ENCODE assay signal across 8 cellular contexts in the genomic region with DNA sequence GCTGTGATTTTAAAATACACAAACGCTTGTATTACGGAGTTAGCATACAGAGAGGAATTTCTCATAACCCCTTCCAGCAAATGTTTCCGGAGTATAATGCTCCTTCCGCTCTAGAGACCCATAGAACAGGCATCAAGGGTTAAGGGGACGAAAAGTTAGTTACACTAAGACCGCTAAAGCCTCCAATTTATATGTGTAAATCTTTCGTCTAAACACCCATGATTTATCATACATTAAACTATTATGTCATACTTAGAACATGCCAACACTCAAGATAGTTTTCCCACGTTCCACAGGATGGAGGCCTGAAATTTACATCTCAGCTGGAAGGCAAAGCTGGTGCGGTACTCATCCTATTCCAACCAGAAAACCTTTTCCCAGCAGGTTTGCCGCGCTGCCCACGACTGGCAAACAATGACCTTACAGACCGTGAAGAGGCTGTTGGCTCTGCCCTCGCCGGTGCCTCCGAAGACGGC. TPM values are rescaled to one million over a fixed set of nuclear protein-coding genes. Genes with fewer than 3 reads are reported as not detected.
A peak's percentile ranks its signal among the peaks of the same experiment; 100 is the strongest.
DNase-seq lines count a peak whose midpoint lies in the region; ATAC-seq and TF ChIP-seq lines count a peak whose summit lies in the region.

No MANE protein-coding gene starts in this region.

- TF ChIP-seq CTCF in LNCaP clone FGC (IDR thresholded peaks at IDR 0.05; ENCODE audit: control insufficient read depth, extremely low read depth, insufficient read depth) = no peak

- no peaks in the 10 kb centered on the region for H3K27me3 Mint-ChIP-seq in activated T-helper 17 cell treated with anti-CD3 and anti-CD28 coated beads, Interleukin-2, amount 50 U/mL, for 72 hours

- no peak for ATAC-seq in activated T-helper 17 cell treated with anti-CD3 and anti-CD28 coated beads, Interleukin-2, amount 50 U/mL, for 72 hours (replicated peaks)
- ATAC-seq in left ventricle myocardium superior = peak; percentile 18

- H3K4me3 Mint-ChIP-seq in activated T-helper 17 cell treated with anti-CD3 and anti-CD28 coated beads, Interleukin-2, amount 50 U/mL, for 72 hours = peak overlapping the region; percentile 81

- intact Hi-C loops in left ventricle myocardium superior (cut with micrococcal nuclease) = no loop called here

- H3K36me3 Mint-ChIP-seq in activated T-helper 17 cell treated with anti-CD3 and anti-CD28 coated beads, Interleukin-2, amount 50 U/mL, for 72 hours (ENCODE audit: low read depth) = peaks cover 76% of the 10 kb centered on the region

- H3K27me3 ChIP-seq in H7 (ENCODE audit: control insufficient read depth, insufficient read depth, low read length) = no peaks in the 10 kb centered on the region

- peaks cover 42% of the 10 kb centered on the region for H3K4me1 Mint-ChIP-seq in activated T-helper 17 cell treated with anti-CD3 and anti-CD28 coated beads, Interleukin-2, amount 50 U/mL, for 72 hours

- H3K36me3 ChIP-seq in H7 (replicated peaks; ENCODE audit: control insufficient read depth, insufficient read depth, low read length) = peaks cover 6% of the 10 kb centered on the region

- DNase-seq in NCI-H2107 treated with DMSO at 0.1 percent for 48 hours (lab: John Stamatoyannopoulos, UW; ENCODE audit: unreplicated experiment) (peak; percentile 11), NCI-H2107 (lab: John Stamatoyannopoulos, UW) (no peak), H7 (peak; percentile 11), LNCaP clone FGC (ENCODE audit: low read depth) (no peak), left ventricle myocardium superior (no peak), putamen (ENCODE audit: low spot score) (peak; percentile 21)
- DNase-seq in stimulated activated naive CD4-positive, alpha-beta T cell treated with Interleukin-2 at 50 U/mL for 16 hours (lab: John Stamatoyannopoulos, UW) = no peak

- peak overlapping the region; percentile 94 for H3K27ac Mint-ChIP-seq in activated T-helper 17 cell treated with anti-CD3 and anti-CD28 coated beads, Interleukin-2, amount 50 U/mL, for 72 hours

- H3K4me3 ChIP-seq in H7 (ENCODE audit: insufficient read depth, low read depth, low read length) (peak overlapping the region; percentile 92), LNCaP clone FGC (ENCODE audit: low read depth, low read length) (peak overlapping the region; percentile 66)

- H3K9me3 Mint-ChIP-seq in activated T-helper 17 cell treated with anti-CD3 and anti-CD28 coated beads, Interleukin-2, amount 50 U/mL, for 72 hours = no peaks in the 10 kb centered on the region

RNA-seq across cellular contexts. Expression of a gene that starts 0.7 kb away (rescaled TPM):
- 39.9 and 52.3 TPM in 2 replicates for total RNA-seq in H7 (2014; rRNA removed; shearing (Covaris generic))
- total RNA-seq in activated T-helper 17 cell treated with anti-CD3 and anti-CD28 coated beads, Interleukin-2, amount 50 U/mL, for 72 hours = 10 to 100 TPM; 69.4 to 84.4 TPM
- total RNA-seq in left ventricle myocardium superior = 21.4 TPM

RNA-seq across cellular contexts. Expression of a gene that starts 0.8 kb away (rescaled TPM):
- total RNA-seq in H7 (2014; rRNA removed; shearing (Covaris generic)) = 28.0 and 38.1 TPM in 2 replicates
- total RNA-seq in activated T-helper 17 cell treated with anti-CD3 and anti-CD28 coated beads, Interleukin-2, amount 50 U/mL, for 72 hours = 10 to 100 TPM; 43.7 to 47.2 TPM
- 12.3 TPM for total RNA-seq in left ventricle myocardium superior

RNA-seq across cellular contexts. Expression of a gene that starts 20.9 kb away (rescaled TPM):
- 16.5 and 25.6 TPM in 2 replicates for total RNA-seq in H7 (2014; rRNA removed; shearing (Covaris generic))
- 1 to 10 TPM; 7.2 to 8.3 TPM for total RNA-seq in activated T-helper 17 cell treated with anti-CD3 and anti-CD28 coated beads, Interleukin-2, amount 50 U/mL, for 72 hours
- total RNA-seq in left ventricle myocardium superior = 12.6 TPM

Comparison
In these comparisons a context has a peak if more than half of its experiments do, and no peak if none do; other contexts are left out.
1. DNase-seq: peak in NCI-H2107 treated with DMSO at 0.1 percent for 48 hours (single experiment), H7 (single experiment) and putamen (single experiment); none in NCI-H2107 (single experiment), LNCaP clone FGC (single experiment), left ventricle myocardium superior (single experiment) and stimulated activated naive CD4-positive, alpha-beta T cell treated with Interleukin-2 at 50 U/mL for 16 hours (single experiment).